Comparison of ENCODE assay signal across 24 cellular contexts in the genomic region with DNA sequence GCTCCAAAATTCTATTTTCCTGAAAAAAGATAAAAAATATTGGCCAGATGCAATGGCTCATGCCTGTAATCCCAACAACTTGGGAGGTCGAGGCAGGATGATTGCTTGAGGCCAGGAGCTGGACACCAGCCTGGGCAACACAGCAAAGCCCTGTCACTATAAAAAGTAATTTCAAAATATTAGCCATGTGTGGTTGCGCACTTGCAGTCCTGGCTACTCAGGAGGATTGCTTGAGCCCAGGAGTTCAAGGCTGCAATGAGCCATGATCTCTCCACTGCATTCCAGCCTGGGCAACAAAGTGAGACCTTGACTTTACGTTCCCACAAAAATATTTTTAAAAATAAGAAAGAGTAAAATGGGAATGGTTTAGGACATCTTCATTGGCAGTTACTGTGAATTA.
DNase-seq lines count a peak whose midpoint lies in the region; ATAC-seq, FAIRE-seq and TF ChIP-seq lines count a peak whose summit lies in the region.
"Had no signal": no experiment of that assay in that cellular context is flagged by ENCODE, and none has a peak within 500 bp of the region (broad histone marks: within the 10 kb centered on the region; RNA-seq: fewer than 3 reads in every experiment).

No MANE protein-coding gene starts in this region.

- DNase-seq in HepG2 (ENCODE audit: low spot score) (peak; percentile 16), right lobe of liver (no peak), left ventricle myocardium superior (no peak), gastrocnemius medialis (no peak), HUDEP-2 (lab: John Stamatoyannopoulos, UW; ENCODE audit: unreplicated experiment in 76 of 76) (no peak), SHP77 treated with DMSO at 0.1 percent for 48 hours (lab: John Stamatoyannopoulos, UW) (no peak), COLO829 (ENCODE audit: low spot score) (no peak)
- DNase-seq in activated CD4-positive, alpha-beta T cell treated with anti-CD3 and anti-CD28 coated beads, Interleukin-2, amount 50 U/mL, for 1 hour: no peak
- DNase-seq: ACHN; activated CD4-positive, CD25-positive, alpha-beta regulatory T cell treated with anti-CD3 and anti-CD28 coated beads, Interleukin-2, amount 50 U/mL, for 72 hours; activated gamma-delta T cell treated with Interleukin-2 at 50 U/mL for 16 hours; activated T-cell treated with anti-CD3 and anti-CD28 coated beads, Interleukin-2, amount 50 U/mL, for 1 hour; amygdala; endodermal cell; left colon; MV-4-11; NCI-H146; NCI-H524; NK-92 treated with Interleukin-12 subunit alpha and Interleukin-12 subunit beta, amount 100 ng/mL, for 24 hours; T-helper 1 cell; upper lobe of left lung had no signal

- H2AFZ ChIP-seq in HepG2 (ENCODE audit: low read length): no peak overlapping the region

- H3K36me3 ChIP-seq in HepG2 (replicated peaks in 1 of 2; ENCODE audit: control insufficient read depth in 1 of 2, insufficient read depth in 2 of 2, low read length in 2 of 2) (peaks cover 0 to 8% of the 10 kb centered on the region in 2 experiments; a peak in 2 of 5 replicates), right lobe of liver (peaks cover 0 to 4% (median 0%) of the 10 kb centered on the region in 4 donors), gastrocnemius medialis (no peaks in the 10 kb centered on the region)
- H3K36me3 ChIP-seq: upper lobe of left lung had no signal

- H3K27me3 ChIP-seq in HepG2 (ENCODE audit: control insufficient read depth in 1 of 2, insufficient read depth in 2 of 2, low read length in 2 of 2): no peaks in the 10 kb centered on the region
- no peaks in the 10 kb centered on the region for H3K27me3 ChIP-seq in right lobe of liver
- no peaks in the 10 kb centered on the region for H3K27me3 ChIP-seq in gastrocnemius medialis
- H3K27me3 ChIP-seq: upper lobe of left lung had no signal

- BruUV-seq in HepG2 (replicated peaks; lab: Mats Ljungman, UMichigan): no TSS peak

- POLR2A ChIA-PET in HepG2 (lab: Yijun Ruan, JAX): no interaction called here

- TF ChIP-seq EP300 in HepG2 (IDR thresholded peaks at IDR 0.05; ENCODE audit: low read depth in 2 of 2, low read length in 2 of 2) (no peak), HepG2 (CRISPR knock-in tag; IDR thresholded peaks at IDR 0.05; ENCODE audit: borderline replicate concordance) (no peak)

- CTCF ChIA-PET in HepG2 (lab: Yijun Ruan, JAX; ENCODE audit: low intra/inter-chr PET ratio, low total read pairs): no interaction called here

- no peak for TF ChIP-seq RAD21 in HepG2 (CRISPR knock-in tag; IDR thresholded peaks at IDR 0.05)

- H3K4me2 ChIP-seq in HepG2 (ENCODE audit: low read depth, low read length): no peak overlapping the region

- FAIRE-seq in HepG2 (lab: Jason Lieb, UNC): peak; percentile 39
- FAIRE-seq: GM12878, H54 had no signal

- TF ChIP-seq POLR2A in HepG2 (IDR thresholded peaks at IDR 0.05; ENCODE audit: insufficient read depth in 1 of 2, low read depth in 2 of 2, low read length in 2 of 2) (no peak), right lobe of liver (IDR thresholded peaks at IDR 0.05) (no peak), gastrocnemius medialis (IDR thresholded peaks at IDR 0.05) (no peak)

- in situ Hi-C loops in HepG2 (cut with HindIII; ENCODE audit: extremely low pct_ligation_motif_present, low pct_unique_long_range_greater_than_20kb): no loop called here
- in situ Hi-C loops in gastrocnemius medialis (cut with MboI; ENCODE audit: low sequenced_read_pairs in 4 of 4): no loop called here

- intact Hi-C loops in HepG2 (cut with micrococcal nuclease; ENCODE audit: unreplicated experiment) (loop anchor here (5.0 kb wide), 1 partner anchor 36 kb away; no protein-coding TSS in a partner anchor), right lobe of liver (cut with DNase I) (no loop called here), left ventricle myocardium superior (cut with micrococcal nuclease) (no loop called here), gastrocnemius medialis (cut with DNase I; ENCODE audit: low total_unique reads) (no loop called here)

- no peak for TF ChIP-seq CTCF in HepG2 (CRISPR knock-in tag; IDR thresholded peaks at IDR 0.05)
- no peak for TF ChIP-seq CTCF in right lobe of liver (IDR thresholded peaks at IDR 0.05)
- no peak for TF ChIP-seq CTCF in gastrocnemius medialis (IDR thresholded peaks at IDR 0.05 in 4 of 5, conservative IDR thresholded peaks at IDR 0.05 in 1 of 5)

- H3K4me1 ChIP-seq in HepG2 (ENCODE audit: insufficient read depth, low read length) (peaks cover 76% of the 10 kb centered on the region), right lobe of liver (peaks cover 0 to 27% (median 4%) of the 10 kb centered on the region in 4 donors), gastrocnemius medialis (peaks cover 19 to 41% of the 10 kb centered on the region in 2 donors)

- WGBS in HepG2 (ENCODE audit: low lambda C conversion rate): 89% methylated on average over 3 of the region's 3 CpGs
- WGBS in right lobe of liver (ENCODE audit: insufficient coverage, low coverage, low lambda C conversion rate, missing lambda C conversion rate): 82% methylated on average over 3 of the region's 3 CpGs

- peak; percentile 48; the same call in 2 of the 3 replicates for ATAC-seq in HepG2
- no peak for ATAC-seq in right lobe of liver
- ATAC-seq in left ventricle myocardium superior: peak; percentile 23
- no peak for ATAC-seq in gastrocnemius medialis
- ATAC-seq: GM12878; natural killer cell treated with Interleukin-12 subunit alpha and Interleukin-12 subunit beta and Interleukin-15 and Interleukin-18, amount 100 ng/mL, for 72 hours had no signal

- H4K20me1 ChIP-seq in HepG2 (ENCODE audit: insufficient read depth, low read length): peaks cover 6% of the 10 kb centered on the region; the same call in 1 of the 2 replicates

- peaks cover 97% of the 10 kb centered on the region for H3K79me2 ChIP-seq in HepG2 (ENCODE audit: insufficient read depth, low read length)

- H3K4me3 ChIP-seq in HepG2 (replicated peaks in 1 of 3; ENCODE audit: insufficient read depth in 1 of 3, low read depth in 2 of 3, low read length in 3 of 3) (no peak overlapping the region), right lobe of liver (no peak overlapping the region), gastrocnemius medialis (no peak overlapping the region)
- H3K4me3 ChIP-seq: GM12878, upper lobe of left lung had no signal

- H3K9ac ChIP-seq in HepG2 (ENCODE audit: insufficient read depth, low read depth, low read length): no peak overlapping the region

- no peaks in the 10 kb centered on the region for H3K9me3 ChIP-seq in HepG2 (ENCODE audit: low read length)
- no peaks in the 10 kb centered on the region for H3K9me3 ChIP-seq in right lobe of liver
- H3K9me3 ChIP-seq in gastrocnemius medialis: no peaks in the 10 kb centered on the region
- H3K9me3 ChIP-seq: upper lobe of left lung had no signal

- H3K27ac ChIP-seq in HepG2 (ENCODE audit: extremely low read length, insufficient read depth, low read length): peak overlapping the region; percentile 31
- H3K27ac ChIP-seq in right lobe of liver: no peak overlapping the region
- peak overlapping the region; percentile 39 to 72 (median 55) for H3K27ac ChIP-seq in gastrocnemius medialis

TF ChIP-seq in HepG2, 621 proteins besides CTCF, POLR2A, EP300 and RAD21:
- TF ChIP-seq HOXA5 (CRISPR knock-in tag; IDR thresholded peaks at IDR 0.05): no peak
- no peak for TF ChIP-seq MAFG (CRISPR knock-in tag; IDR thresholded peaks at IDR 0.05)
- TF ChIP-seq PAWR (CRISPR knock-in tag; IDR thresholded peaks at IDR 0.05; ENCODE audit: borderline replicate concordance): no peak
- TF ChIP-seq, protein P1, sequence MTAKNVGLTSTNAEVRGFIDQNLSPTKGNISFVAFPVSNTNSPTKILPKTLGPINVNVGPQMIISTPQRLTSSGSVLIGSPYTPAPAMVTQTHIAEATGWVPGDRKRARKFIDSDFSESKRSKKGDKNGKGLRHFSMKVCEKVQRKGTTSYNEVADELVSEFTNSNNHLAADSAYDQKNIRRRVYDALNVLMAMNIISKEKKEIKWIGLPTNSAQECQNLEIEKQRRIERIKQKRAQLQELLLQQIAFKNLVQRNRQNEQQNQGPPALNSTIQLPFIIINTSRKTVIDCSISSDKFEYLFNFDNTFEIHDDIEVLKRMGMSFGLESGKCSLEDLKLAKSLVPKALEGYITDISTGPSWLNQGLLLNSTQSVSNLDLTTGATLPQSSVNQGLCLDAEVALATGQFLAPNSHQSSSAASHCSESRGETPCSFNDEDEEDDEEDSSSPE (CRISPR knock-in tag; IDR thresholded peaks at IDR 0.05): no peak
- TF ChIP-seq MED8 (CRISPR knock-in tag; IDR thresholded peaks at IDR 0.05; ENCODE audit: insufficient replicate concordance): no peak
- TF ChIP-seq TEAD3 (CRISPR knock-in tag; optimal IDR thresholded peaks at IDR 0.05; ENCODE audit: borderline replicate concordance): peak; percentile 71
- TF ChIP-seq TCF12 (IDR thresholded peaks at IDR 0.05): no peak
- no peak for TF ChIP-seq TCF12 (CRISPR knock-in tag; IDR thresholded peaks at IDR 0.05)
- no peak for TF ChIP-seq ZNF317 (CRISPR knock-in tag; IDR thresholded peaks at IDR 0.05)
- no peak for TF ChIP-seq MAFK (conservative IDR thresholded peaks at IDR 0.05 in 1 of 2, IDR thresholded peaks at IDR 0.05 in 1 of 2; ENCODE audit: low read length in 2 of 2)
- no peak for TF ChIP-seq ZNF660 (CRISPR knock-in tag; IDR thresholded peaks at IDR 0.05; ENCODE audit: borderline replicate concordance, low read depth)
- no peak for TF ChIP-seq DPF2 (CRISPR knock-in tag; IDR thresholded peaks at IDR 0.05; ENCODE audit: borderline replicate concordance, low read depth)
- peak; percentile 77 for TF ChIP-seq ZBTB33 (CRISPR knock-in tag; IDR thresholded peaks at IDR 0.05)
- TF ChIP-seq HNF4A (CRISPR knock-in tag; IDR thresholded peaks at IDR 0.05): peak; percentile 33; the same call in 1 of the 2 replicates

Comparison
In these comparisons a context has a peak if more than half of its experiments do, and no peak if none do; other contexts are left out.
1. ATAC-seq: peak in HepG2 (single experiment) and left ventricle myocardium superior (single experiment); none in right lobe of liver (0 of 4) and gastrocnemius medialis (0 of 2).
2. H3K27ac ChIP-seq: peak in HepG2 (single experiment) and gastrocnemius medialis (4 of 4); none in right lobe of liver (0 of 3).